In genomic region chr18:21593540-21594257, GRCh38 we compare ENCODE assay signal across 18 cellular contexts. TPM values are rescaled to one million over a fixed set of nuclear protein-coding genes. Genes with fewer than 3 reads are reported as not detected.
A peak's percentile ranks its signal among the peaks of the same experiment; 100 is the strongest.
DNase-seq lines count a peak whose midpoint lies in the region; ATAC-seq and TF ChIP-seq lines count a peak whose summit lies in the region.
"Had no signal": no experiment of that assay in that cellular context is flagged by ENCODE, and none has a peak within 500 bp of the region (broad histone marks: within the 10 kb centered on the region; RNA-seq: fewer than 3 reads in every experiment).

No MANE protein-coding gene starts in this region.

- H4K20me1 ChIP-seq in osteoblast (ENCODE audit: insufficient read depth, low read length), result peaks cover 16% of the 10 kb centered on the region
- H4K20me1 ChIP-seq in GM23338 (replicated peaks; ENCODE audit: insufficient read depth), result peaks cover 7% of the 10 kb centered on the region

- TF ChIP-seq CTCF in osteoblast (IDR thresholded peaks at IDR 0.05; ENCODE audit: extremely low read depth, low read depth, low read length) (peak; percentile 14), GM23338 (conservative IDR thresholded peaks at IDR 0.05; ENCODE audit: low read depth in 2 of 2) (peak in 1 of 2 experiments; percentile 13; a peak in 1 of 4 replicates)

- POLR2A ChIA-PET in activated CD8-positive, alpha-beta T cell treated with anti-CD3 and anti-CD28 coated beads, Interleukin-2, amount 10 ng/mL, durations not matched to agents 7 days and 5 days (lab: Charles Lee), result no interaction called here

- H3K27ac Mint-ChIP-seq in activated naive CD4-positive, alpha-beta T cell treated with anti-CD3 and anti-CD28 coated beads, Interleukin-2, amount 50 U/mL, for 24 hours, result peak overlapping the region; percentile 68
- no peak overlapping the region for H3K27ac Mint-ChIP-seq in activated CD8-positive, alpha-beta T cell treated with anti-CD3 and anti-CD28 coated beads, Interleukin-2, amount 10 ng/mL, durations not matched to agents 7 days and 5 days
- H3K27ac Mint-ChIP-seq in GM23338, result no peak overlapping the region
- H3K27ac Mint-ChIP-seq: brain, IgD-negative memory B cell had no signal

- no peaks in the 10 kb centered on the region for H3K27me3 Mint-ChIP-seq in activated naive CD4-positive, alpha-beta T cell treated with anti-CD3 and anti-CD28 coated beads, Interleukin-2, amount 50 U/mL, for 24 hours
- H3K27me3 Mint-ChIP-seq in activated CD8-positive, alpha-beta T cell treated with anti-CD3 and anti-CD28 coated beads, Interleukin-2, amount 10 ng/mL, durations not matched to agents 7 days and 5 days (ENCODE audit: low read depth), result no peaks in the 10 kb centered on the region
- peaks cover 3% of the 10 kb centered on the region for H3K27me3 Mint-ChIP-seq in GM23338 (ENCODE audit: insufficient read depth, low read depth, poor library complexity)
- H3K27me3 Mint-ChIP-seq: brain, IgD-negative memory B cell, naive B cell had no signal

- H3K9me3 ChIP-seq in osteoblast (ENCODE audit: low read depth, low read length), result no peaks in the 10 kb centered on the region
- H3K9me3 ChIP-seq: suprapubic skin had no signal

- H3F3A ChIP-seq in GM23338 (replicated peaks; ENCODE audit: low read depth), result no peaks in the 10 kb centered on the region

- peak overlapping the region; percentile 20 for H3K4me3 Mint-ChIP-seq in activated naive CD4-positive, alpha-beta T cell treated with anti-CD3 and anti-CD28 coated beads, Interleukin-2, amount 50 U/mL, for 24 hours
- H3K4me3 Mint-ChIP-seq in activated CD8-positive, alpha-beta T cell treated with anti-CD3 and anti-CD28 coated beads, Interleukin-2, amount 10 ng/mL, durations not matched to agents 7 days and 5 days, result no peak overlapping the region
- no peak overlapping the region for H3K4me3 Mint-ChIP-seq in GM23338
- H3K4me3 Mint-ChIP-seq: brain, IgD-negative memory B cell, naive B cell had no signal

- H3K4me2 ChIP-seq in osteoblast (ENCODE audit: insufficient read depth, low read length) (no peak overlapping the region), GM23338 (no peak overlapping the region)

- H2AFZ ChIP-seq in osteoblast (ENCODE audit: low read length) (no peak overlapping the region), GM23338 (no peak overlapping the region)
- H2AFZ ChIP-seq: GM23248 had no signal

- CTCF ChIA-PET in activated CD8-positive, alpha-beta T cell treated with anti-CD3 and anti-CD28 coated beads, Interleukin-2, amount 10 ng/mL, durations not matched to agents 7 days and 5 days (lab: Charles Lee), result no interaction called here

- H3K36me3 ChIP-seq in osteoblast (ENCODE audit: insufficient read depth, low read length) (no peaks in the 10 kb centered on the region), GM23338 (ENCODE audit: insufficient read depth) (no peaks in the 10 kb centered on the region)

- peaks cover 7% of the 10 kb centered on the region for H3K36me3 Mint-ChIP-seq in activated naive CD4-positive, alpha-beta T cell treated with anti-CD3 and anti-CD28 coated beads, Interleukin-2, amount 50 U/mL, for 24 hours
- peaks cover 27% of the 10 kb centered on the region for H3K36me3 Mint-ChIP-seq in activated CD8-positive, alpha-beta T cell treated with anti-CD3 and anti-CD28 coated beads, Interleukin-2, amount 10 ng/mL, durations not matched to agents 7 days and 5 days (ENCODE audit: low read depth)
- H3K36me3 Mint-ChIP-seq in GM23338 (ENCODE audit: low read depth), result peaks cover 53% of the 10 kb centered on the region

- H3K27ac ChIP-seq in osteoblast (ENCODE audit: low read depth, low read length) (no peak overlapping the region), GM23338 (ENCODE audit: low read depth) (no peak overlapping the region)
- H3K27ac ChIP-seq: GM23248, suprapubic skin had no signal

- no peak for DNase-seq in activated naive CD4-positive, alpha-beta T cell treated with Interleukin-2 at 50 U/mL for 16 hours
- DNase-seq in activated CD8-positive, alpha-beta T cell treated with anti-CD3 and anti-CD28 coated beads, Interleukin-2, amount 10 ng/mL, durations not matched to agents 7 days and 5 days, result no peak
- DNase-seq in osteoblast (ENCODE audit: insufficient read length, low spot score, missing footprints) (no peak), GM23338 (ENCODE audit: low spot score) (no peak)
- DNase-seq: activated gamma-delta T cell; effector CD8-positive, alpha-beta T cell; GM23248; naive B cell; NCI-H1092; retina; SIG-M5 had no signal

- no peaks in the 10 kb centered on the region for H3K4me1 ChIP-seq in osteoblast (ENCODE audit: insufficient read depth, low read length)
- peaks cover 3% of the 10 kb centered on the region; the same call in 1 of the 2 replicates for H3K4me1 ChIP-seq in GM23338 (ENCODE audit: insufficient read depth)

- ATAC-seq in HG03565 (IDR thresholded peaks at IDR 0.05; ENCODE audit: unreplicated experiment) (peak; percentile 40), GM23338 (no peak), GM18909 (IDR thresholded peaks at IDR 0.05; ENCODE audit: poor library complexity, unreplicated experiment) (no peak), GM19467 (IDR thresholded peaks at IDR 0.05; ENCODE audit: unreplicated experiment) (no peak)
- ATAC-seq in activated CD8-positive, alpha-beta T cell treated with anti-CD3 and anti-CD28 coated beads, Interleukin-2, amount 10 ng/mL, durations not matched to agents 7 days and 5 days, result peak; percentile 55

- H3K27me3 ChIP-seq in osteoblast (ENCODE audit: insufficient read depth, low read length), result no peaks in the 10 kb centered on the region
- H3K27me3 ChIP-seq in GM23338 (ENCODE audit: insufficient read depth), result no peaks in the 10 kb centered on the region
- H3K27me3 ChIP-seq: suprapubic skin had no signal

- H3K9me2 ChIP-seq in GM23338 (ENCODE audit: insufficient read depth), result no peaks in the 10 kb centered on the region

- H3K79me2 ChIP-seq in osteoblast (ENCODE audit: insufficient read depth, low read length) (peaks cover 72% of the 10 kb centered on the region), GM23338 (replicated peaks; ENCODE audit: insufficient read depth) (peaks cover 84% of the 10 kb centered on the region)

- H3K9me3 Mint-ChIP-seq in activated naive CD4-positive, alpha-beta T cell treated with anti-CD3 and anti-CD28 coated beads, Interleukin-2, amount 50 U/mL, for 24 hours, result no peaks in the 10 kb centered on the region
- H3K9me3 Mint-ChIP-seq in activated CD8-positive, alpha-beta T cell treated with anti-CD3 and anti-CD28 coated beads, Interleukin-2, amount 10 ng/mL, durations not matched to agents 7 days and 5 days (ENCODE audit: insufficient read depth), result no peaks in the 10 kb centered on the region
- H3K9me3 Mint-ChIP-seq in GM23338, result peaks cover 21% of the 10 kb centered on the region
- H3K9me3 Mint-ChIP-seq: IgD-negative memory B cell, naive B cell had no signal

- H3K4me1 Mint-ChIP-seq in activated naive CD4-positive, alpha-beta T cell treated with anti-CD3 and anti-CD28 coated beads, Interleukin-2, amount 50 U/mL, for 24 hours, result peaks cover 54% of the 10 kb centered on the region
- peaks cover 18% of the 10 kb centered on the region for H3K4me1 Mint-ChIP-seq in activated CD8-positive, alpha-beta T cell treated with anti-CD3 and anti-CD28 coated beads, Interleukin-2, amount 10 ng/mL, durations not matched to agents 7 days and 5 days (ENCODE audit: low read depth)
- H3K4me1 Mint-ChIP-seq in GM23338, result peaks cover under 1% of the 10 kb centered on the region

- H3K4me3 ChIP-seq in osteoblast (ENCODE audit: insufficient read depth, low read length) (no peak overlapping the region), GM23338 (no peak overlapping the region)
- H3K4me3 ChIP-seq: GM23248, suprapubic skin had no signal

TF ChIP-seq in GM23338, 12 proteins besides CTCF, POLR2A, EP300 and RAD21 (continues in another document):
- TF ChIP-seq NANOG (IDR thresholded peaks at IDR 0.05; ENCODE audit: borderline replicate concordance) (no peak), ZNF331 (CRISPR knock-in tag; IDR thresholded peaks at IDR 0.05; ENCODE audit: low read depth) (no peak), ETS1 (IDR thresholded peaks at IDR 0.05) (no peak), CREB1 (CRISPR knock-in tag; IDR thresholded peaks at IDR 0.05; ENCODE audit: low read depth) (no peak), JUNB (IDR thresholded peaks at IDR 0.05; ENCODE audit: unreplicated experiment) (no peak)

RNA-seq across cellular contexts. Expression of gene ESCO1, which starts 6.8 kb away (rescaled TPM):
- 10 to 100 TPM; 18.1 to 20.5 TPM for total RNA-seq in activated CD8-positive, alpha-beta T cell treated with anti-CD3 and anti-CD28 coated beads, Interleukin-2, amount 10 ng/mL, durations not matched to agents 7 days and 5 days
- total RNA-seq in osteoblast, result 19.9 and 21.2 TPM in 2 replicates
- total RNA-seq in GM23338 (2014; rRNA removed; shearing (Covaris generic)), result 56.1 and 56.8 TPM in 2 replicates
- 36.1 and 50.4 TPM in 2 replicates for polyA plus RNA-seq in GM23338 (2016; fragmentation: Nextera tagmentation; extraction: Ambion mirVana)

RNA-seq across cellular contexts. Expression of gene SNRPD1, which starts 18.4 kb away (rescaled TPM):
- total RNA-seq in activated CD8-positive, alpha-beta T cell treated with anti-CD3 and anti-CD28 coated beads, Interleukin-2, amount 10 ng/mL, durations not matched to agents 7 days and 5 days, result 100 to 1,000 TPM; 102 to 114 TPM
- total RNA-seq in osteoblast, result 6.2 and 6.5 TPM in 2 replicates
- 35.7 and 37.5 TPM in 2 replicates for total RNA-seq in GM23338 (2014; rRNA removed; shearing (Covaris generic))
- polyA plus RNA-seq in GM23338 (2016; fragmentation: Nextera tagmentation; extraction: Ambion mirVana), result 660 and 700 TPM in 2 replicates

Comparison
In these comparisons a context has a peak if more than half of its experiments do, and no peak if none do; other contexts are left out.
1. ATAC-seq: peak in HG03565 (single experiment) and activated CD8-positive, alpha-beta T cell treated with anti-CD3 and anti-CD28 coated beads, Interleukin-2, amount 10 ng/mL, durations not matched to agents 7 days and 5 days (single experiment); none in GM23338 (single experiment), GM18909 (single experiment) and GM19467 (single experiment).